In the genomic region with DNA sequence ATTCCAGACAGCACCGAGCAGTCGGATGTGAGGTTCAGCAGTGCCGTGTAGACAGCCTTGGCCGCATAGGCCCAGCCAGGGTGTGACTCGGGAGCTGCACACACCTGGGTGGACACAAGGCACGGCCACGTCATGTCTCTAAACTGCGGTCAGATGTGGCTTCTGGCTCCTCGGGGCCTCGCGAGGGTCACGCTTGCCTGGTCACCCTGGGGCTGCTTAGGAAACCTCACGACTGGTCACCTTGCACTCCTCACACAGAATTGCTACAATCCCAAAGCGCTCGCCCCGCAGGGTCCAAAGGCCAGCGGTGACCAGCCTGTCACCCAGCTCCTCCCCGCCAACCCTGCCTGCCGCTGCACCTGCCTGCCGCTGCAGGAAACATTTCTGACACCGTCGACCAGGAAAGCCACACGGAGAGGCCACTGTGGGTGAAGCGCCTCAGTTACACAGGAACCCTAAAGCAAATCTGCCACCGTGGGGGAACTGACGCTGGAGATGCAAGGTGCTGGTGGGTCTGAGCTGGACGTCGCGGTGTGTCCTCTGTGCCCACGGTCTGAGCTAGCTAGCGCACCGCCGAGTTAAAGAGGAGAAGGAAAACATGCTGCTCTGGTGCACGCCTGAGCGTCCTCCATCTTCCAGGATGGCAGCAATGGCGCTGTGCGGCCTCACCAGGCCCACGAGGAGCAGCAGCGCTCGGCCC, we compare ENCODE assay signal across 24 cellular contexts. TPM values are rescaled to one million over a fixed set of nuclear protein-coding genes. Genes with fewer than 3 reads are reported as not detected.
DNase-seq lines count a peak whose midpoint lies in the region; ATAC-seq, FAIRE-seq and TF ChIP-seq lines count a peak whose summit lies in the region.
"Had no signal": no experiment of that assay in that cellular context is flagged by ENCODE, and none has a peak within 500 bp of the region (broad histone marks: within the 10 kb centered on the region; RNA-seq: fewer than 3 reads in every experiment).

No MANE protein-coding gene starts in this region.

- H3K9me3 ChIP-seq in thyroid gland, result no peaks in the 10 kb centered on the region
- H3K9me3 ChIP-seq: BLaER1, SK-N-SH had no signal

- no peak for TF ChIP-seq CTCF in WTC11 (IDR thresholded peaks at IDR 0.05)
- no peak for TF ChIP-seq CTCF in kidney epithelial cell (IDR thresholded peaks at IDR 0.05; ENCODE audit: insufficient read depth, low read length, poor library complexity, severe bottlenecking)
- TF ChIP-seq CTCF in nephron progenitor cell (IDR thresholded peaks at IDR 0.05), result no peak
- TF ChIP-seq CTCF in thyroid gland (IDR thresholded peaks at IDR 0.05), result no peak
- TF ChIP-seq CTCF in osteocyte (IDR thresholded peaks at IDR 0.05), result no peak

- POLR2A ChIA-PET in WTC11 (lab: Charles Lee), result interaction anchor here (1.1 kb wide), 1 partner anchor 10 kb away, joined by 3 read pairs; no protein-coding TSS in a partner anchor

- H3K4me3 ChIP-seq in kidney epithelial cell (ENCODE audit: low read depth, low read length), result no peak overlapping the region
- no peak overlapping the region for H3K4me3 ChIP-seq in thyroid gland (replicated peaks in 1 of 3)
- H3K4me3 ChIP-seq: BLaER1 had no signal

- peaks cover 8% of the 10 kb centered on the region for H3K36me3 Mint-ChIP-seq in WTC11
- H3K36me3 Mint-ChIP-seq in nephron progenitor cell (ENCODE audit: low read depth), result peaks cover 22% of the 10 kb centered on the region
- H3K36me3 Mint-ChIP-seq in osteocyte (ENCODE audit: unreplicated experiment), result peaks cover 18% of the 10 kb centered on the region

- FAIRE-seq in frontal cortex (lab: Jason Lieb, UNC), result no peak
- FAIRE-seq: GM12892 had no signal

- intact Hi-C loops in thyroid gland (cut with DNase I), result no loop called here

- H3K4me1 Mint-ChIP-seq in WTC11 (peaks cover 10% of the 10 kb centered on the region; the same call in 1 of the 2 replicates), nephron progenitor cell (peaks cover 82% of the 10 kb centered on the region), osteocyte (ENCODE audit: unreplicated experiment) (peaks cover 20% of the 10 kb centered on the region)

- ATAC-seq in WTC11 (no peak), HG03196 (IDR thresholded peaks at IDR 0.05; ENCODE audit: unreplicated experiment) (no peak)

- 85 to 93% methylated on average over 34 to 40 of the region's 40 CpGs for WGBS in thyroid gland, 2 donors

- CTCF ChIA-PET in WTC11 (lab: Charles Lee), result interaction anchor here (3.7 kb wide), 1 partner anchor 100 kb away, joined by 12 read pairs; no protein-coding TSS in a partner anchor

- TF ChIP-seq POLR2A in thyroid gland (IDR thresholded peaks at IDR 0.05), result no peak

- no peak overlapping the region for H3K4me3 Mint-ChIP-seq in WTC11
- H3K4me3 Mint-ChIP-seq in nephron progenitor cell, result no peak overlapping the region
- no peak overlapping the region for H3K4me3 Mint-ChIP-seq in osteocyte (ENCODE audit: unreplicated experiment)
- H3K4me3 Mint-ChIP-seq: CD8-positive, alpha-beta memory T cell had no signal

- DNase-seq in WTC11 (ENCODE audit: low spot score) (no peak), kidney epithelial cell (ENCODE audit: low read depth) (peak; percentile 75), nephron progenitor cell (no peak), thyroid gland (no peak), osteocyte (ENCODE audit: extremely low spot score, unreplicated experiment) (no peak), foreskin melanocyte (no peak), frontal cortex (ENCODE audit: low spot score in 2 of 2) (no peak)
- DNase-seq: CD8-positive, alpha-beta memory T cell; DMS53; EL; Kasumi-1; NCI-H1105; NCI-H1694; NCI-H2081 treated with DMSO at 0.1 percent for 48 hours; NCI-H510A; NCI-H748 treated with DMSO at 0.1 percent for 48 hours; NK-92 treated with Interleukin-12 subunit alpha and Interleukin-12 subunit beta, amount 100 ng/mL, for 24 hours; OCI-M1; SHP77; SK-N-SH had no signal

- peaks cover 8% of the 10 kb centered on the region for H3K27me3 ChIP-seq in kidney epithelial cell (ENCODE audit: control insufficient read depth, insufficient read depth, low read length)
- H3K27me3 ChIP-seq in thyroid gland, result no peaks in the 10 kb centered on the region
- H3K27me3 ChIP-seq: BLaER1 had no signal

- peak overlapping the region; percentile 73 to 90 (median 88) for H3K27ac ChIP-seq in thyroid gland
- H3K27ac ChIP-seq: BLaER1, HL-60 had no signal

- H3K27me3 Mint-ChIP-seq in WTC11 (ENCODE audit: low read depth) (no peaks in the 10 kb centered on the region), nephron progenitor cell (ENCODE audit: low read depth, poor library complexity) (peaks cover 9% of the 10 kb centered on the region), osteocyte (ENCODE audit: unreplicated experiment) (no peaks in the 10 kb centered on the region)
- H3K27me3 Mint-ChIP-seq: CD8-positive, alpha-beta memory T cell had no signal

- H3K4me1 ChIP-seq in thyroid gland, result peaks cover 55 to 66% of the 10 kb centered on the region in 2 donors

- H3K36me3 ChIP-seq in kidney epithelial cell (ENCODE audit: control insufficient read depth, insufficient read depth, low read length) (no peaks in the 10 kb centered on the region), thyroid gland (peaks cover 19% of the 10 kb centered on the region in 2 donors)

- H3K9me3 Mint-ChIP-seq in WTC11, result peaks cover 3% of the 10 kb centered on the region
- H3K9me3 Mint-ChIP-seq in nephron progenitor cell, result peaks cover 10% of the 10 kb centered on the region
- H3K9me3 Mint-ChIP-seq in osteocyte (ENCODE audit: unreplicated experiment), result no peaks in the 10 kb centered on the region
- H3K9me3 Mint-ChIP-seq: CD8-positive, alpha-beta memory T cell had no signal

- H3K27ac Mint-ChIP-seq in WTC11, result peak overlapping the region; percentile 68
- H3K27ac Mint-ChIP-seq in nephron progenitor cell, result peak overlapping the region; percentile 80
- no peak overlapping the region for H3K27ac Mint-ChIP-seq in osteocyte (ENCODE audit: unreplicated experiment)
- H3K27ac Mint-ChIP-seq: CD8-positive, alpha-beta memory T cell had no signal

TF ChIP-seq in WTC11, 78 proteins besides CTCF, POLR2A, EP300 and RAD21:
- TF ChIP-seq GRHL2 (CRISPR knock-in tag; IDR thresholded peaks at IDR 0.05; ENCODE audit: insufficient replicate concordance, severe bottlenecking) (no peak), GABPB1 (CRISPR knock-in tag; IDR thresholded peaks at IDR 0.05) (peak; percentile 44)

RNA-seq across cellular contexts. Expression of a gene that starts 5.0 kb away (rescaled TPM):
- total RNA-seq in WTC11 (2021) (0.28 to 0.87 TPM (median 0.41 TPM) in 3 replicates), kidney epithelial cell (0.08 and 0.55 TPM in 2 replicates), thyroid gland (10 to 100 TPM; 12.5 to 29.2 (median 21.2) TPM), osteocyte (2.5 and 3.0 TPM in 2 replicates), frontal cortex (1.6 TPM)
- total RNA-seq: CD8-positive, alpha-beta memory T cell had no signal

RNA-seq across cellular contexts. Expression of a gene that starts 48.6 kb away (rescaled TPM):
- total RNA-seq in WTC11 (2021) (0.87 to 1.1 TPM (median 0.92 TPM) in 3 replicates), kidney epithelial cell (0.21 TPM in 2 replicates), thyroid gland (10 to 100 TPM in 3 of 4 donors, 1 to 10 TPM in 1; 8.7 to 49.4 (median 32.7) TPM), osteocyte (1.9 and 2.8 TPM in 2 replicates), frontal cortex (0.82 TPM)
